In genomic region chr12:113253532-113254285, GRCh38 we compare ENCODE assay signal across 32 cellular contexts.
"Had no signal": no experiment of that assay in that cellular context is flagged by ENCODE, and none has a peak within 500 bp of the region (broad histone marks: within the 10 kb centered on the region; RNA-seq: fewer than 3 reads in every experiment).

No MANE protein-coding gene starts in this region.

- H3K36me3 Mint-ChIP-seq: stimulated activated effector memory CD8-positive, alpha-beta T cell treated with anti-CD3 and anti-CD28 coated beads, Interleukin-12 subunit alpha, Interleukin-12 subunit beta, amount 100 ng/mL, for 72 hours had no signal

- H3K27ac ChIP-seq: ascending aorta, cardiac muscle cell, coronary artery, upper lobe of left lung, vagina, WERI-Rb-1 had no signal

- H3K27ac Mint-ChIP-seq: activated CD4-positive, alpha-beta memory T cell treated with anti-CD3 and anti-CD28 coated beads, Interleukin-2, amount 10 ng/mL, durations not matched to agents 7 days and 5 days; activated CD4-positive, alpha-beta T cell treated with anti-CD3 and anti-CD28 coated beads, Interleukin-2, amount 10 ng/mL, durations not matched to agents 7 days and 5 days; activated naive CD4-positive, alpha-beta T cell treated with anti-CD3 and anti-CD28 coated beads, Interleukin-2, amount 10 ng/mL, durations not matched to agents 7 days and 5 days; activated naive CD8-positive, alpha-beta T cell treated with anti-CD3 and anti-CD28 coated beads, Interleukin-2, amount 10 ng/mL, durations not matched to agents 7 days and 5 days; activated T-cell treated with anti-CD3 and anti-CD28 coated beads, Interleukin-2, amount 50 U/mL, for 24 hours; brain; effector memory CD8-positive, alpha-beta T cell; memory B cell; natural killer cell treated with Interleukin-12 subunit alpha and Interleukin-12 subunit beta and Interleukin-15 and Interleukin-18, amount 100 ng/mL, for 72 hours; stimulated activated effector memory CD8-positive, alpha-beta T cell treated with anti-CD3 and anti-CD28 coated beads, Interleukin-12 subunit alpha, Interleukin-12 subunit beta, amount 100 ng/mL, for 72 hours; stimulated activated naive CD8-positive, alpha-beta T cell treated with anti-CD3 and anti-CD28 coated beads, Interleukin-15, amount 100 ng/mL, for 72 hours; T-helper 1 cell treated with Interleukin-12 subunit alpha and Interleukin-12 subunit beta and Interleukin-4 antibody, amounts not matched to agents 30 μg/mL and 1 μg/mL, for 36 hours had no signal

- DNase-seq: activated CD4-positive, alpha-beta memory T cell treated with anti-CD3 and anti-CD28 coated beads, Interleukin-2, amount 10 ng/mL, durations not matched to agents 7 days and 5 days; activated CD4-positive, alpha-beta T cell treated with anti-CD3 and anti-CD28 coated beads for 1 hour; activated CD4-positive, alpha-beta T cell treated with anti-CD3 and anti-CD28 coated beads, Interleukin-2, amount 10 ng/mL, durations not matched to agents 7 days and 5 days; activated CD8-positive, alpha-beta memory T cell treated with anti-CD3 and anti-CD28 coated beads, Interleukin-2, amount 50 U/mL, for 48 hours; activated gamma-delta T cell; activated naive CD4-positive, alpha-beta T cell treated with anti-CD3 and anti-CD28 coated beads, Interleukin-2, amount 10 ng/mL, durations not matched to agents 7 days and 5 days; activated naive CD8-positive, alpha-beta T cell treated with anti-CD3 and anti-CD28 coated beads, Interleukin-2, amount 10 ng/mL, durations not matched to agents 7 days and 5 days; activated T-cell treated with anti-CD3 and anti-CD28 coated beads, Interleukin-2, amount 50 U/mL, for 24 hours; dorsolateral prefrontal cortex; effector memory CD8-positive, alpha-beta T cell; foreskin fibroblast; kidney glomerular epithelial cell; midbrain; small intestine; stimulated activated CD4-positive, alpha-beta T cell treated with anti-CD3 and anti-CD28 coated beads, Interleukin-4, amount 100 ng/mL, for 24 hours; stimulated activated naive CD8-positive, alpha-beta T cell treated with anti-CD3 and anti-CD28 coated beads, Interleukin-15, amount 100 ng/mL, for 72 hours; substantia nigra; T-helper 9 cell; upper lobe of left lung; WERI-Rb-1 had no signal

- ATAC-seq: effector memory CD8-positive, alpha-beta T cell; esophagus mucosa; natural killer cell treated with Interleukin-12 subunit alpha and Interleukin-12 subunit beta and Interleukin-15 and Interleukin-18, amount 100 ng/mL, for 72 hours; sciatic nerve; stimulated activated effector memory CD8-positive, alpha-beta T cell treated with anti-CD3 and anti-CD28 coated beads, Interleukin-12 subunit alpha, Interleukin-12 subunit beta, amount 100 ng/mL, for 72 hours; stimulated activated naive CD8-positive, alpha-beta T cell treated with anti-CD3 and anti-CD28 coated beads, Interleukin-15, amount 100 ng/mL, for 72 hours had no signal

- H3K36me3 ChIP-seq: cardiac muscle cell, WERI-Rb-1 had no signal

- H3K27me3 ChIP-seq: ascending aorta, cardiac muscle cell, dorsolateral prefrontal cortex, upper lobe of left lung, vagina had no signal

- H3K4me3 Mint-ChIP-seq: activated CD4-positive, alpha-beta memory T cell treated with anti-CD3 and anti-CD28 coated beads, Interleukin-2, amount 10 ng/mL, durations not matched to agents 7 days and 5 days; activated CD4-positive, alpha-beta T cell treated with anti-CD3 and anti-CD28 coated beads, Interleukin-2, amount 10 ng/mL, durations not matched to agents 7 days and 5 days; activated naive CD4-positive, alpha-beta T cell treated with anti-CD3 and anti-CD28 coated beads, Interleukin-2, amount 10 ng/mL, durations not matched to agents 7 days and 5 days; activated naive CD8-positive, alpha-beta T cell treated with anti-CD3 and anti-CD28 coated beads, Interleukin-2, amount 10 ng/mL, durations not matched to agents 7 days and 5 days; activated T-cell treated with anti-CD3 and anti-CD28 coated beads, Interleukin-2, amount 50 U/mL, for 24 hours; brain; effector memory CD8-positive, alpha-beta T cell; memory B cell; natural killer cell treated with Interleukin-12 subunit alpha and Interleukin-12 subunit beta and Interleukin-15 and Interleukin-18, amount 100 ng/mL, for 72 hours; stimulated activated effector memory CD8-positive, alpha-beta T cell treated with anti-CD3 and anti-CD28 coated beads, Interleukin-12 subunit alpha, Interleukin-12 subunit beta, amount 100 ng/mL, for 72 hours; stimulated activated naive CD8-positive, alpha-beta T cell treated with anti-CD3 and anti-CD28 coated beads, Interleukin-15, amount 100 ng/mL, for 72 hours; T-helper 1 cell treated with Interleukin-12 subunit alpha and Interleukin-12 subunit beta and Interleukin-4 antibody, amounts not matched to agents 30 μg/mL and 1 μg/mL, for 36 hours had no signal

- FAIRE-seq: small intestine, TTC549 had no signal

- H3K27me3 Mint-ChIP-seq: activated CD4-positive, alpha-beta memory T cell treated with anti-CD3 and anti-CD28 coated beads, Interleukin-2, amount 10 ng/mL, durations not matched to agents 7 days and 5 days; activated CD4-positive, alpha-beta T cell treated with anti-CD3 and anti-CD28 coated beads, Interleukin-2, amount 10 ng/mL, durations not matched to agents 7 days and 5 days; activated naive CD4-positive, alpha-beta T cell treated with anti-CD3 and anti-CD28 coated beads, Interleukin-2, amount 10 ng/mL, durations not matched to agents 7 days and 5 days; activated naive CD8-positive, alpha-beta T cell treated with anti-CD3 and anti-CD28 coated beads, Interleukin-2, amount 10 ng/mL, durations not matched to agents 7 days and 5 days; activated T-cell treated with anti-CD3 and anti-CD28 coated beads, Interleukin-2, amount 50 U/mL, for 24 hours; effector memory CD8-positive, alpha-beta T cell; memory B cell; natural killer cell treated with Interleukin-12 subunit alpha and Interleukin-12 subunit beta and Interleukin-15 and Interleukin-18, amount 100 ng/mL, for 72 hours; stimulated activated naive CD8-positive, alpha-beta T cell treated with anti-CD3 and anti-CD28 coated beads, Interleukin-15, amount 100 ng/mL, for 72 hours had no signal

- H3K4me3 ChIP-seq: ascending aorta, cardiac muscle cell, coronary artery, dorsolateral prefrontal cortex, upper lobe of left lung, vagina had no signal

- H3K9me3 Mint-ChIP-seq: memory B cell; natural killer cell treated with Interleukin-12 subunit alpha and Interleukin-12 subunit beta and Interleukin-15 and Interleukin-18, amount 100 ng/mL, for 72 hours had no signal

- H3K9me3 ChIP-seq: upper lobe of left lung, vagina had no signal

- H3K4me1 Mint-ChIP-seq: activated CD4-positive, alpha-beta memory T cell treated with anti-CD3 and anti-CD28 coated beads, Interleukin-2, amount 10 ng/mL, durations not matched to agents 7 days and 5 days; activated CD4-positive, alpha-beta T cell treated with anti-CD3 and anti-CD28 coated beads, Interleukin-2, amount 10 ng/mL, durations not matched to agents 7 days and 5 days; memory B cell; stimulated activated effector memory CD8-positive, alpha-beta T cell treated with anti-CD3 and anti-CD28 coated beads, Interleukin-12 subunit alpha, Interleukin-12 subunit beta, amount 100 ng/mL, for 72 hours had no signal
